In genomic region chr19:860481-861098, GRCh38 we compare ENCODE assay signal across 8 cellular contexts. TPM values are rescaled to one million over a fixed set of nuclear protein-coding genes. Genes with fewer than 3 reads are reported as not detected.
DNase-seq lines count a peak whose midpoint lies in the region; ATAC-seq and TF ChIP-seq lines count a peak whose summit lies in the region.

No MANE protein-coding gene starts in this region.

- TF ChIP-seq EP300 in neural cell (conservative IDR thresholded peaks at IDR 0.05; ENCODE audit: poor library complexity, severe bottlenecking): no peak

- no peak overlapping the region for H3K4me2 ChIP-seq in neural cell (ENCODE audit: low read length)

- no peaks in the 10 kb centered on the region for H3K9me3 ChIP-seq in neural cell (ENCODE audit: low read length)

- H3F3A ChIP-seq in neural cell (ENCODE audit: insufficient read depth, low read length, poor library complexity, severe bottlenecking): no peaks in the 10 kb centered on the region

- no peaks in the 10 kb centered on the region for H3K36me3 ChIP-seq in neural cell (ENCODE audit: insufficient read depth, low read length)

- H4K20me1 ChIP-seq in neural cell (ENCODE audit: insufficient read depth): no peaks in the 10 kb centered on the region

- no peaks in the 10 kb centered on the region for H3K79me2 ChIP-seq in neural cell (replicated peaks; ENCODE audit: insufficient read depth, low read length)

- TF ChIP-seq RAD21 in neural cell (conservative IDR thresholded peaks at IDR 0.05): no peak

- no peak overlapping the region for H2AFZ ChIP-seq in neural cell (ENCODE audit: low read depth, low read length)

- peaks cover 36% of the 10 kb centered on the region for H3K27me3 ChIP-seq in neural cell (ENCODE audit: insufficient read depth, low read depth, low read length)

- H3K4me3 ChIP-seq in neural cell (ENCODE audit: low read length): peak overlapping the region; percentile 58

- no peak overlapping the region for H3K27ac ChIP-seq in neural cell (ENCODE audit: low read length)

- no peak overlapping the region for H3K9ac ChIP-seq in neural cell (ENCODE audit: low read length)

- no peaks in the 10 kb centered on the region for H3K9me2 ChIP-seq in neural cell (ENCODE audit: insufficient read depth, low read length)

- TF ChIP-seq CTCF in neural cell (IDR thresholded peaks at IDR 0.05; ENCODE audit: poor library complexity, severe bottlenecking): peak; percentile 53

- peak; percentile 69 for DNase-seq in NCI-H345 (lab: John Stamatoyannopoulos, UW)
- no peak for DNase-seq in NCI-H345 treated with DMSO at 0.1 percent for 48 hours (lab: John Stamatoyannopoulos, UW; ENCODE audit: unreplicated experiment)
- peak; percentile 92 for DNase-seq in NCI-H2196 (lab: John Stamatoyannopoulos, UW; ENCODE audit: unreplicated experiment)
- DNase-seq in activated CD8-positive, alpha-beta memory T cell treated with anti-CD3 and anti-CD28 coated beads for 24 hours: peak; percentile 80
- DNase-seq in ureter (ENCODE audit: low spot score): peak; percentile 81
- no peak for DNase-seq in inferior parietal cortex (ENCODE audit: extremely low spot score)

- peak; percentile 71 for ATAC-seq in esophagus mucosa

TF ChIP-seq in neural cell, 6 proteins besides CTCF, POLR2A, EP300 and RAD21:
- no peak for TF ChIP-seq EZH2 (IDR thresholded peaks at IDR 0.05; ENCODE audit: borderline replicate concordance, insufficient read depth, low read length, poor library complexity, severe bottlenecking)
- no peak for TF ChIP-seq MXI1 (conservative IDR thresholded peaks at IDR 0.05; ENCODE audit: poor library complexity, severe bottlenecking)
- peak; percentile 44 for TF ChIP-seq POLR2AphosphoS5 (IDR thresholded peaks at IDR 0.05)
- no peak for TF ChIP-seq REST (IDR thresholded peaks at IDR 0.05; ENCODE audit: borderline replicate concordance)
- TF ChIP-seq TAF1 (IDR thresholded peaks at IDR 0.05; ENCODE audit: low read depth): no peak
- TF ChIP-seq SMC3 (conservative IDR thresholded peaks at IDR 0.05; ENCODE audit: poor library complexity): peak; percentile 43

RNA-seq across cellular contexts. Expression of gene CFD, which starts 1.1 kb away (rescaled TPM):
- 21.5 TPM for total RNA-seq in esophagus mucosa
- 3.8 and 5.3 TPM in 2 replicates for polyA plus RNA-seq in neural cell
- polyA minus RNA-seq in neural cell: 1.2 TPM in 1 of 2 replicates, not detected in the other
- 139 TPM for total RNA-seq in ureter

RNA-seq across cellular contexts. Expression of gene ELANE, which starts 8.5 kb away (rescaled TPM):
- not detected for total RNA-seq in esophagus mucosa
- not detected in 2 replicates for polyA plus RNA-seq in neural cell
- polyA minus RNA-seq in neural cell: not detected in 2 replicates
- 0.81 TPM for total RNA-seq in ureter

RNA-seq across cellular contexts. Expression of gene PRTN3, which starts 19.8 kb away (rescaled TPM):
- total RNA-seq in esophagus mucosa (not detected), ureter (not detected)
- 0.54 TPM in 1 of 2 replicates, not detected in the other for polyA plus RNA-seq in neural cell
- not detected in 2 replicates for polyA minus RNA-seq in neural cell

RNA-seq across cellular contexts. Expression of gene MED16, which starts 32.4 kb away (rescaled TPM):
- 43.5 TPM for total RNA-seq in esophagus mucosa
- polyA plus RNA-seq in neural cell: 13.3 and 17.0 TPM in 2 replicates
- polyA minus RNA-seq in neural cell: 31.1 and 31.2 TPM in 2 replicates
- 63.7 TPM for total RNA-seq in ureter

RNA-seq across cellular contexts. Expression of gene RNU6-9, which starts 32.7 kb away (rescaled TPM):
- not detected for total RNA-seq in esophagus mucosa
- polyA plus RNA-seq in neural cell: not detected in 2 replicates
- not detected in 2 replicates for polyA minus RNA-seq in neural cell
- not detected for total RNA-seq in ureter

Comparison
In these comparisons a context has a peak if more than half of its experiments do, and no peak if none do; other contexts are left out.
1. DNase-seq: peak in NCI-H345 (single experiment), NCI-H2196 (single experiment), activated CD8-positive, alpha-beta memory T cell treated with anti-CD3 and anti-CD28 coated beads for 24 hours (single experiment) and ureter (single experiment); none in NCI-H345 treated with DMSO at 0.1 percent for 48 hours (single experiment) and inferior parietal cortex (single experiment).